ENCODE assay signal across 24 cellular contexts in the genomic region with DNA sequence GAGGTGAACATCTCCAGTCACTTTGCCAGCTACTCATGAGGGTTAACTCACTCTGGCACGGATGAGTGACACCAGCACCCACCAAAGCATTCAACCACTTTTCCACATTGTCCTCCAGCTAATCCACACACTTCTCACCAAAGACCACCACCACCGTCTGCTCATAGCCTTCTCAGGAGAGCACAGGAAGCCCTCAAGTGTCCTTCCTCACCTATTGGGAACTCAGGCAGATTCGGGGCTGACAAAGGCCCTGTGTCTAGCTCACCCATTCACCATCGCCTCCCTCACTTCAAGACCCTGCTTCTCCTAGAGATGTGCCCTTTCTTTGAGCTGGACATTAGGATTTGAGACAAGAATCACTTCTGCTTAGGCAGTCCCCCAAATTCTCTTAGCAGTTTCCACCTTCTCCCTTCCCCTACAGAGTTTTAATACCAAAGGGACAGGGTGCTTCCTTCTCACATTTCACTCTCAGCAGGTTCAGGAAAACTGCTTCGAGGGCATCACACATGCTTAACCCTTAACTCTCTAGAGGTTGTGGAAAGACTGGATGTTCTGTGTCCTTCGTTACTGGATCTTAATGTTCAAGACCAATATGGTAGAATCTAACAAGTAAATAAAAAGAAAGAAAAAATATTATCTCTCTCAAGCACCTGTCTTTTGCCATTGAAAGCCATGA. TPM values are rescaled to one million over a fixed set of nuclear protein-coding genes. Genes with fewer than 3 reads are reported as not detected.
"Had no signal": no experiment of that assay in that cellular context is flagged by ENCODE, and none has a peak within 500 bp of the region (broad histone marks: within the 10 kb centered on the region; RNA-seq: fewer than 3 reads in every experiment).

No MANE protein-coding gene starts in this region.

- H3K4me1 ChIP-seq: heart left ventricle, psoas muscle, right lobe of liver, testis, tibial nerve, upper lobe of right lung, vagina had no signal

- H3K27me3 ChIP-seq: heart left ventricle, right lobe of liver, testis, tibial nerve, upper lobe of right lung, vagina had no signal

- H3K4me3 ChIP-seq: coronary artery, heart left ventricle, psoas muscle, right lobe of liver, testis, tibial nerve, upper lobe of right lung, vagina had no signal

- H3K27ac ChIP-seq: coronary artery, heart left ventricle, psoas muscle, right lobe of liver, testis, tibial nerve, upper lobe of right lung, vagina had no signal

- DNase-seq: effector CD4-positive, alpha-beta T cell; heart left ventricle; hippocampal formation; natural killer cell; occipital lobe; psoas muscle; retina; right lobe of liver; stimulated activated CD4-positive, alpha-beta T cell treated with anti-CD3 and anti-CD28 coated beads, Interleukin-1b, Interleukin-23, amount 100 ng/mL, for 48 hours; stimulated activated CD4-positive, alpha-beta T cell treated with anti-CD3 and anti-CD28 coated beads, Interleukin-4, amount 100 ng/mL, for 24 hours; stimulated activated naive B cell treated with anti-CD40 and anti-IgM and Interleukin-4, amounts not matched to agents 10 μg/mL and 1 μg/mL and 100 μg/mL, for 72 hours; stimulated activated naive CD8-positive, alpha-beta T cell treated with anti-CD3 and anti-CD28 coated beads, Interleukin-15, amount 100 ng/mL, for 72 hours; testis; upper lobe of right lung had no signal

- H3K36me3 ChIP-seq: heart left ventricle, right lobe of liver, tibial nerve, upper lobe of right lung, vagina had no signal

- H3K9me3 ChIP-seq: heart left ventricle, psoas muscle, right lobe of liver, testis, tibial nerve, upper lobe of right lung, vagina had no signal

- ATAC-seq: esophagus mucosa; heart left ventricle; left lobe of liver; natural killer cell; psoas muscle; right lobe of liver; stimulated activated naive B cell treated with anti-CD40 and anti-IgM and Interleukin-4, amounts not matched to agents 10 μg/mL and 1 μg/mL and 100 μg/mL, for 72 hours; stimulated activated naive CD8-positive, alpha-beta T cell treated with anti-CD3 and anti-CD28 coated beads, Interleukin-15, amount 100 ng/mL, for 72 hours; upper lobe of right lung had no signal

- FAIRE-seq: frontal cortex, islet of Langerhans had no signal

RNA-seq across cellular contexts. Expression of a gene that starts 11.0 kb away (rescaled TPM):
- total RNA-seq: dermis microvascular lymphatic vessel endothelial cell, glomerular endothelial cell, heart left ventricle, natural killer cell, psoas muscle, subcutaneous adipose tissue, tibial nerve had no signal
- polyA plus RNA-seq: heart left ventricle had no signal
